17 cellular contexts compared by ENCODE assay signal in genomic region chr3:123336441-123336851, GRCh38.
"Had no signal": no experiment of that assay in that cellular context is flagged by ENCODE, and none has a peak within 500 bp of the region (broad histone marks: within the 10 kb centered on the region; RNA-seq: fewer than 3 reads in every experiment).

No MANE protein-coding gene starts in this region.

- H3K4me3 ChIP-seq: breast epithelium, dorsolateral prefrontal cortex, lower lobe of right lung, neural progenitor cell, ovary, transverse colon had no signal

- H3K4me1 ChIP-seq: breast epithelium, lower lobe of right lung had no signal

- H3K36me3 ChIP-seq: breast epithelium, lower lobe of right lung, neural progenitor cell, ovary, transverse colon had no signal

- H3K9me3 Mint-ChIP-seq: activated T-helper 17 cell treated with anti-CD3 and anti-CD28 coated beads, Interleukin-2, amount 50 U/mL, for 72 hours; endodermal cell; stimulated activated effector memory CD8-positive, alpha-beta T cell treated with anti-CD3 and anti-CD28 coated beads, Interleukin-12 subunit alpha, Interleukin-12 subunit beta, amount 100 ng/mL, for 72 hours had no signal

- H3K36me3 Mint-ChIP-seq: neural progenitor cell; stimulated activated effector memory CD8-positive, alpha-beta T cell treated with anti-CD3 and anti-CD28 coated beads, Interleukin-12 subunit alpha, Interleukin-12 subunit beta, amount 100 ng/mL, for 72 hours had no signal

- DNase-seq: activated CD4-positive, alpha-beta T cell treated with anti-CD3 and anti-CD28 coated beads, Interleukin-2, amount 50 U/mL, for 48 hours; activated CD4-positive, CD25-positive, alpha-beta regulatory T cell treated with anti-CD3 and anti-CD28 coated beads, Interleukin-2, amount 50 U/mL, for 72 hours; activated naive CD4-positive, alpha-beta T cell treated with Interleukin-2 at 50 U/mL for 16 hours; endodermal cell; erythroblast; hippocampal formation; lower lobe of right lung; substantia nigra; T-helper 1 cell; transverse colon had no signal

- H3K4me3 Mint-ChIP-seq: activated T-helper 17 cell treated with anti-CD3 and anti-CD28 coated beads, Interleukin-2, amount 50 U/mL, for 72 hours; endodermal cell; neural progenitor cell; stimulated activated effector memory CD8-positive, alpha-beta T cell treated with anti-CD3 and anti-CD28 coated beads, Interleukin-12 subunit alpha, Interleukin-12 subunit beta, amount 100 ng/mL, for 72 hours had no signal

- H3K27ac ChIP-seq: breast epithelium, dorsolateral prefrontal cortex, lower lobe of right lung, neural progenitor cell had no signal

- H3K27me3 ChIP-seq: breast epithelium, dorsolateral prefrontal cortex, neural progenitor cell, ovary, transverse colon had no signal

- ATAC-seq: activated T-helper 17 cell treated with anti-CD3 and anti-CD28 coated beads, Interleukin-2, amount 50 U/mL, for 72 hours; lower lobe of right lung; SK-N-SH treated with all-trans-retinoic acid at 6 μM for 48 hours; stimulated activated effector memory CD8-positive, alpha-beta T cell treated with anti-CD3 and anti-CD28 coated beads, Interleukin-12 subunit alpha, Interleukin-12 subunit beta, amount 100 ng/mL, for 72 hours had no signal

- H3K27ac Mint-ChIP-seq: activated T-helper 17 cell treated with anti-CD3 and anti-CD28 coated beads, Interleukin-2, amount 50 U/mL, for 72 hours; endodermal cell; neural progenitor cell; stimulated activated effector memory CD8-positive, alpha-beta T cell treated with anti-CD3 and anti-CD28 coated beads, Interleukin-12 subunit alpha, Interleukin-12 subunit beta, amount 100 ng/mL, for 72 hours had no signal

- H3K27me3 Mint-ChIP-seq: activated T-helper 17 cell treated with anti-CD3 and anti-CD28 coated beads, Interleukin-2, amount 50 U/mL, for 72 hours had no signal

- H3K4me1 Mint-ChIP-seq: activated T-helper 17 cell treated with anti-CD3 and anti-CD28 coated beads, Interleukin-2, amount 50 U/mL, for 72 hours; endodermal cell; neural progenitor cell had no signal

- H3K9me3 ChIP-seq: breast epithelium, lower lobe of right lung, ovary, transverse colon had no signal

- H3K9ac ChIP-seq: neural progenitor cell had no signal
